14 cellular contexts compared by ENCODE assay signal in genomic region chr18:50334546-50335152, GRCh38. TPM values are rescaled to one million over a fixed set of nuclear protein-coding genes. Genes with fewer than 3 reads are reported as not detected.
DNase-seq lines count a peak whose midpoint lies in the region; ATAC-seq lines count a peak whose summit lies in the region.
"Had no signal": no experiment of that assay in that cellular context is flagged by ENCODE, and none has a peak within 500 bp of the region (broad histone marks: within the 10 kb centered on the region; RNA-seq: fewer than 3 reads in every experiment).

No MANE protein-coding gene starts in this region.

- ATAC-seq in GM18909 (IDR thresholded peaks at IDR 0.05; ENCODE audit: poor library complexity, unreplicated experiment) = peak; percentile 77
- peak; percentile 65 for ATAC-seq in GM21786 (IDR thresholded peaks at IDR 0.05; ENCODE audit: unreplicated experiment)
- ATAC-seq in HG03378 (IDR thresholded peaks at IDR 0.05; ENCODE audit: unreplicated experiment) = peak; percentile 78
- ATAC-seq in esophagus mucosa = peak; percentile 23
- ATAC-seq: gastrocnemius medialis, HepG2, left colon had no signal

- no peak for DNase-seq in T-helper 1 cell
- no peak for DNase-seq in NOMO-1 treated with dmso at 0.1 percent for 144 hours (lab: John Stamatoyannopoulos, UW; ENCODE audit: unreplicated experiment)
- no peak for DNase-seq in dedifferentiated amniotic fluid mesenchymal stem cell (ENCODE audit: extremely low spot score)
- no peak for DNase-seq in OCI-M2 (lab: John Stamatoyannopoulos, UW; ENCODE audit: unreplicated experiment)
- DNase-seq: CD4-positive, alpha-beta T cell; gastrocnemius medialis; GOT3; left colon; NCI-H2029 treated with DMSO at 0.1 percent for 48 hours had no signal

RNA-seq across cellular contexts. Expression of gene SKA1, which starts 40.2 kb away (rescaled TPM):
- 7.0 TPM for total RNA-seq in esophagus mucosa

RNA-seq across cellular contexts. Expression of gene CXXC1, which starts 47.2 kb away (rescaled TPM):
- 31.4 TPM for total RNA-seq in esophagus mucosa

RNA-seq across cellular contexts. Expression of gene MBD1, which starts 53.3 kb away (rescaled TPM):
- 44.2 TPM for total RNA-seq in esophagus mucosa

Comparison
In these comparisons a context has a peak if more than half of its experiments do, and no peak if none do; other contexts are left out.
1. ATAC-seq: peak in every context shown above with its lines; median percentile 78 in HG03378; 77 in GM18909; 65 in GM21786; 23 in esophagus mucosa.